In the genomic region with DNA sequence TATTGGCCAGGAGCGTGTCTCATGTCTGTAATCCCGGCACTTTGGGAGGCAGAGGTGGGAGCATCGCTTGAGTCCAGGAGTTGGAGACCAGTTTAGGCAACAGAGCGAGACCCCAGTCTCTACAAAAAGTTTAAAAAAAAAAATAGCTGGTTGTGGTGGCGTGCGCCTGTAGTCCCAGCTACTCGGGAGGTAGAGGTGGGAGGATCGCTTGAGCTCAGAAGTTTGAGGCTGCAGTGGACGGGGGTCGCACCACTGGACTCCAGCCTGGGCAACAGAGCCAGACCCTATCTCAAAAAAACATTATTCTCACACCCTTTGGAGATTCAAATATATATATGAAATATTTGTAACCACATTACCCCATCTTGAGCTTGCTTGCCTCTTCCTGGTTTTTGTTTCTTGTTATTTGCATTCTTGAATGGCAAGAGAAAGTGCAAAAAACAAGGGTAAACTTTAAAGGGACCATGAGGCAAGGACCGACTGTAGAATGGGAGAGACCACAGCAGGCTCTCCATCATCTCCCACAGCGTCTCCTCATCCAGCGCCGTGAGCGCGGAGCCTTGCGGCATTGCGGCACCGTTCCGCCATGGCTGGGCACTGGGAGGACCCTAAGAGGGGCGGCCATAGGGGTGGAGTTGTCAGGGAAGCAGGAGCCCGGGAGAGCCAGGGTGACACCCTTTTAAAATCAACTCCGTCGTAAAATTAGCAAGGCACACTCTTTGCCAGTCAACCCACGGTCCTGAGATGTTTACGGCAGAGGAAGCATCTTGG, we compare ENCODE assay signal across 1 cellular context.
TF ChIP-seq lines count a peak whose summit lies in the region.

No MANE protein-coding gene starts in this region.

TF ChIP-seq in liver, 16 proteins besides CTCF, POLR2A, EP300 and RAD21 (continued from another document):
- no peak for TF ChIP-seq REST (IDR thresholded peaks at IDR 0.05)
- no peak for TF ChIP-seq FOXA2 (IDR thresholded peaks at IDR 0.05)
- TF ChIP-seq RXRA (IDR thresholded peaks at IDR 0.05): no peak
- TF ChIP-seq YY1 (IDR thresholded peaks at IDR 0.05): no peak
